In the genomic region with DNA sequence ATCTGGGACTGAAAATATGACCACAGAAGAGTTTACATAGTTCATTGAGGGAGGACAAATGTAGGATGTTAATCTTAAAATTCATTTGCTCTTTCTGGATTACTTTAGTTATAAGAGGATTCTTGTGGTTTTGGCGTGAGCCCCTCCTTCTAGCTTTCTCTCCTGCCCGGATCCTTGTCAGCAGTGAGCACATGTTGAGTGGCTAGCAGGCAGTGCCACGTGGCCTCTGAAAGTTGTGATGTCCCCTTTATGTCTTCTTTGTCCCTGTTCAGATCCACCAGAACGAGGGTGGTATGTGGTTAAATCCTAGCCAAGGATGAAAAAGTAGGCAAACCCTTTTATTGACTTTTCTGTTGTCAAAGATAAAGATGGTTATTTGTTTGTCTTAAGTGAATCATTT, we compare ENCODE assay signal across 1 cellular context.
TF ChIP-seq lines count a peak whose summit lies in the region.

No MANE protein-coding gene starts in this region.

TF ChIP-seq in GM23338, 12 proteins besides CTCF, POLR2A, EP300 and RAD21 (continued from another document):
- TF ChIP-seq, protein P1, sequence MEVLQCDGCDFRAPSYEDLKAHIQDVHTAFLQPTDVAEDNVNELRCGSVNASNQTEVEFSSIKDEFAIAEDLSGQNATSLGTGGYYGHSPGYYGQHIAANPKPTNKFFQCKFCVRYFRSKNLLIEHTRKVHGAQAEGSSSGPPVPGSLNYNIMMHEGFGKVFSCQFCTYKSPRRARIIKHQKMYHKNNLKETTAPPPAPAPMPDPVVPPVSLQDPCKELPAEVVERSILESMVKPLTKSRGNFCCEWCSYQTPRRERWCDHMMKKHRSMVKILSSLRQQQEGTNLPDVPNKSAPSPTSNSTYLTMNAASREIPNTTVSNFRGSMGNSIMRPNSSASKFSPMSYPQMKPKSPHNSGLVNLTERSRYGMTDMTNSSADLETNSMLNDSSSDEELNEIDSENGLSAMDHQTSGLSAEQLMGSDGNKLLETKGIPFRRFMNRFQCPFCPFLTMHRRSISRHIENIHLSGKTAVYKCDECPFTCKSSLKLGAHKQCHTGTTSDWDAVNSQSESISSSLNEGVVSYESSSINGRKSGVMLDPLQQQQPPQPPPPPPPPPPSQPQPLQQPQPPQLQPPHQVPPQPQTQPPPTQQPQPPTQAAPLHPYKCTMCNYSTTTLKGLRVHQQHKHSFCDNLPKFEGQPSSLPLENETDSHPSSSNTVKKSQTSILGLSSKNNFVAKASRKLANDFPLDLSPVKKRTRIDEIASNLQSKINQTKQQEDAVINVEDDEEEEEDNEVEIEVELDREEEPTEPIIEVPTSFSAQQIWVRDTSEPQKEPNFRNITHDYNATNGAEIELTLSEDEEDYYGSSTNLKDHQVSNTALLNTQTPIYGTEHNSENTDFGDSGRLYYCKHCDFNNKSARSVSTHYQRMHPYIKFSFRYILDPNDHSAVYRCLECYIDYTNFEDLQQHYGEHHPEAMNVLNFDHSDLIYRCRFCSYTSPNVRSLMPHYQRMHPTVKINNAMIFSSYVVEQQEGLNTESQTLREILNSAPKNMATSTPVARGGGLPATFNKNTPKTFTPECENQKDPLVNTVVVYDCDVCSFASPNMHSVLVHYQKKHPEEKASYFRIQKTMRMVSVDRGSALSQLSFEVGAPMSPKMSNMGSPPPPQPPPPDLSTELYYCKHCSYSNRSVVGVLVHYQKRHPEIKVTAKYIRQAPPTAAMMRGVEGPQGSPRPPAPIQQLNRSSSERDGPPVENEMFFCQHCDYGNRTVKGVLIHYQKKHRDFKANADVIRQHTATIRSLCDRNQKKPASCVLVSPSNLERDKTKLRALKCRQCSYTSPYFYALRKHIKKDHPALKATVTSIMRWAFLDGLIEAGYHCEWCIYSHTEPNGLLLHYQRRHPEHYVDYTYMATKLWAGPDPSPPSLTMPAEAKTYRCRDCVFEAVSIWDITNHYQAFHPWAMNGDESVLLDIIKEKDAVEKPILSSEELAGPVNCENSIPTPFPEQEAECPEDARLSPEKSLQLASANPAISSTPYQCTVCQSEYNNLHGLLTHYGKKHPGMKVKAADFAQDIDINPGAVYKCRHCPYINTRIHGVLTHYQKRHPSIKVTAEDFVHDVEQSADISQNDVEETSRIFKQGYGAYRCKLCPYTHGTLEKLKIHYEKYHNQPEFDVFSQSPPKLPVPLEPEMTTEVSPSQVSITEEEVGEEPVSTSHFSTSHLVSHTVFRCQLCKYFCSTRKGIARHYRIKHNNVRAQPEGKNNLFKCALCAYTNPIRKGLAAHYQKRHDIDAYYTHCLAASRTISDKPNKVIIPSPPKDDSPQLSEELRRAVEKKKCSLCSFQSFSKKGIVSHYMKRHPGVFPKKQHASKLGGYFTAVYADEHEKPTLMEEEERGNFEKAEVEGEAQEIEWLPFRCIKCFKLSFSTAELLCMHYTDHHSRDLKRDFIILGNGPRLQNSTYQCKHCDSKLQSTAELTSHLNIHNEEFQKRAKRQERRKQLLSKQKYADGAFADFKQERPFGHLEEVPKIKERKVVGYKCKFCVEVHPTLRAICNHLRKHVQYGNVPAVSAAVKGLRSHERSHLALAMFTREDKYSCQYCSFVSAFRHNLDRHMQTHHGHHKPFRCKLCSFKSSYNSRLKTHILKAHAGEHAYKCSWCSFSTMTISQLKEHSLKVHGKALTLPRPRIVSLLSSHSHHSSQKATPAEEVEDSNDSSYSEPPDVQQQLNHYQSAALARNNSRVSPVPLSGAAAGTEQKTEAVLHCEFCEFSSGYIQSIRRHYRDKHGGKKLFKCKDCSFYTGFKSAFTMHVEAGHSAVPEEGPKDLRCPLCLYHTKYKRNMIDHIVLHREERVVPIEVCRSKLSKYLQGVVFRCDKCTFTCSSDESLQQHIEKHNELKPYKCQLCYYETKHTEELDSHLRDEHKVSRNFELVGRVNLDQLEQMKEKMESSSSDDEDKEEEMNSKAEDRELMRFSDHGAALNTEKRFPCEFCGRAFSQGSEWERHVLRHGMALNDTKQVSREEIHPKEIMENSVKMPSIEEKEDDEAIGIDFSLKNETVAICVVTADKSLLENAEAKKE (CRISPR knock-in tag; IDR thresholded peaks at IDR 0.05) = no peak
- TF ChIP-seq JUNB (IDR thresholded peaks at IDR 0.05; ENCODE audit: unreplicated experiment) = no peak
- TF ChIP-seq, protein P2, sequence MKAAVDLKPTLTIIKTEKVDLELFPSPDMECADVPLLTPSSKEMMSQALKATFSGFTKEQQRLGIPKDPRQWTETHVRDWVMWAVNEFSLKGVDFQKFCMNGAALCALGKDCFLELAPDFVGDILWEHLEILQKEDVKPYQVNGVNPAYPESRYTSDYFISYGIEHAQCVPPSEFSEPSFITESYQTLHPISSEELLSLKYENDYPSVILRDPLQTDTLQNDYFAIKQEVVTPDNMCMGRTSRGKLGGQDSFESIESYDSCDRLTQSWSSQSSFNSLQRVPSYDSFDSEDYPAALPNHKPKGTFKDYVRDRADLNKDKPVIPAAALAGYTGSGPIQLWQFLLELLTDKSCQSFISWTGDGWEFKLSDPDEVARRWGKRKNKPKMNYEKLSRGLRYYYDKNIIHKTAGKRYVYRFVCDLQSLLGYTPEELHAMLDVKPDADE (IDR thresholded peaks at IDR 0.05) = no peak
- TF ChIP-seq ZNF331 (CRISPR knock-in tag; IDR thresholded peaks at IDR 0.05; ENCODE audit: low read depth) = no peak
